Comparison of ENCODE assay signal across 25 cellular contexts in genomic region chr15:91200101-91200754, GRCh38.
"Had no signal": no experiment of that assay in that cellular context is flagged by ENCODE, and none has a peak within 500 bp of the region (broad histone marks: within the 10 kb centered on the region; RNA-seq: fewer than 3 reads in every experiment).

No MANE protein-coding gene starts in this region.

- H3K4me3 Mint-ChIP-seq: naive thymus-derived CD8-positive, alpha-beta T cell; nephron; neural crest cell; stimulated activated naive CD8-positive, alpha-beta T cell treated with anti-CD3 and anti-CD28 coated beads, Interleukin-15, Interleukin-2, amounts not matched to agents 100 ng/mL and 50 ng/mL, for 24 hours had no signal

- H3K36me3 ChIP-seq: lower lobe of right lung, right atrium auricular region, suprapubic skin, thoracic aorta, tibial artery, upper lobe of right lung had no signal

- H3K27me3 ChIP-seq: right atrium auricular region, suprapubic skin, tibial artery had no signal

- H3K36me3 Mint-ChIP-seq: naive thymus-derived CD8-positive, alpha-beta T cell had no signal

- H3K27ac Mint-ChIP-seq: naive thymus-derived CD8-positive, alpha-beta T cell; nephron; stimulated activated naive CD8-positive, alpha-beta T cell treated with anti-CD3 and anti-CD28 coated beads, Interleukin-15, Interleukin-2, amounts not matched to agents 100 ng/mL and 50 ng/mL, for 24 hours had no signal

- H3K4me3 ChIP-seq: hepatocyte, lower lobe of right lung, right atrium auricular region, skin epidermis, suprapubic skin, thoracic aorta, tibial artery, upper lobe of right lung had no signal

- H3K4me1 Mint-ChIP-seq: naive thymus-derived CD8-positive, alpha-beta T cell; nephron had no signal

- DNase-seq: islet precursor cell; left ventricle myocardium superior; lower lobe of right lung; mammary epithelial cell; mesenchymal stem cell; naive thymus-derived CD8-positive, alpha-beta T cell; nucleus accumbens; stimulated activated CD4-positive, alpha-beta T cell treated with anti-CD3 and anti-CD28 coated beads, Interleukin-12 subunit alpha, Interleukin-12 subunit beta, amount 100 ng/mL, for 4 hours; stimulated activated CD4-positive, alpha-beta T cell treated with anti-CD3 and anti-CD28 coated beads, Interleukin-15, amount 100 ng/mL, for 24 hours; stimulated activated CD4-positive, alpha-beta T cell treated with anti-CD3 and anti-CD28 coated beads, Interleukin-2, amount 100 ng/mL, for 24 hours; stimulated activated CD4-positive, alpha-beta T cell treated with anti-CD3 and anti-CD28 coated beads, Interleukin-4, amount 100 ng/mL, for 1 hour; stimulated activated naive CD4-positive, alpha-beta T cell; tibial artery; trophoblast cell; upper lobe of right lung had no signal

- H3K4me1 ChIP-seq: lower lobe of right lung, parathyroid adenoma, right atrium auricular region, suprapubic skin, tibial artery, upper lobe of right lung had no signal

- ATAC-seq: left ventricle myocardium superior; lower lobe of right lung; naive thymus-derived CD8-positive, alpha-beta T cell; sciatic nerve; upper lobe of right lung had no signal

- H3K9me3 Mint-ChIP-seq: naive thymus-derived CD8-positive, alpha-beta T cell; nephron; neural crest cell; stimulated activated naive CD8-positive, alpha-beta T cell treated with anti-CD3 and anti-CD28 coated beads, Interleukin-15, Interleukin-2, amounts not matched to agents 100 ng/mL and 50 ng/mL, for 24 hours had no signal

- H3K27ac ChIP-seq: hepatocyte, lower lobe of right lung, parathyroid adenoma, right atrium auricular region, skin epidermis, suprapubic skin, thoracic aorta, tibial artery, upper lobe of right lung had no signal

- H3K9me3 ChIP-seq: lower lobe of right lung, right atrium auricular region, suprapubic skin, thoracic aorta, tibial artery, upper lobe of right lung had no signal
